Comparison of ENCODE assay signal across 19 cellular contexts in genomic region chr12:114430306-114430705, GRCh38. TPM values are rescaled to one million over a fixed set of nuclear protein-coding genes. Genes with fewer than 3 reads are reported as not detected.
DNase-seq lines count a peak whose midpoint lies in the region; ATAC-seq and TF ChIP-seq lines count a peak whose summit lies in the region.
"Had no signal": no experiment of that assay in that cellular context is flagged by ENCODE, and none has a peak within 500 bp of the region (broad histone marks: within the 10 kb centered on the region; RNA-seq: fewer than 3 reads in every experiment).

No MANE protein-coding gene starts in this region.

- no peak for TF ChIP-seq POLR2A in stomach (IDR thresholded peaks at IDR 0.05)

- H3K27ac ChIP-seq in stomach: no peak overlapping the region
- H3K27ac ChIP-seq: adrenal gland, C4-2B, prostate gland, SJSA1, suprapubic skin had no signal

- 51 to 58% (median 55%) methylated on average over 4 of the region's 4 CpGs for WGBS in stomach, 5 donors

- peaks cover 0 to 48% (median 0%) of the 10 kb centered on the region in 3 donors for H3K27me3 ChIP-seq in stomach
- H3K27me3 ChIP-seq: adrenal gland had no signal

- ATAC-seq in GM18520 (IDR thresholded peaks at IDR 0.05; ENCODE audit: unreplicated experiment): no peak
- ATAC-seq: naive thymus-derived CD4-positive, alpha-beta T cell had no signal

- H3K9me3 ChIP-seq in stomach: no peaks in the 10 kb centered on the region
- H3K9me3 ChIP-seq: adrenal gland, prostate gland, SJSA1, suprapubic skin had no signal

- DNase-seq in AG09309 (ENCODE audit: low read depth): peak; percentile 83
- peak; percentile 74 for DNase-seq in GM04503 (ENCODE audit: low read depth)
- DNase-seq in RPMI7951 (ENCODE audit: low read depth): peak; percentile 78
- DNase-seq in foreskin fibroblast: peak; percentile 94 to 95
- no peak for DNase-seq in stomach
- no peak for DNase-seq in T-helper 1 cell
- DNase-seq in KBM-7: no peak
- DNase-seq: adrenal gland; naive thymus-derived CD4-positive, alpha-beta T cell; NCI-H2227 treated with DMSO at 0.1 percent for 48 hours had no signal

- H3K4me1 ChIP-seq in stomach: no peaks in the 10 kb centered on the region
- H3K4me1 ChIP-seq: adrenal gland, prostate gland, SJSA1, suprapubic skin had no signal

- H3K4me3 ChIP-seq in AG09309 (ENCODE audit: control insufficient read depth, low read depth, low read length) (no peak overlapping the region), foreskin fibroblast (ENCODE audit: low read depth in 1 of 2, low read length in 2 of 2) (no peak overlapping the region), stomach (no peak overlapping the region)
- H3K4me3 ChIP-seq: adrenal gland, lung, prostate gland, SJSA1, suprapubic skin had no signal

- no peak for TF ChIP-seq CTCF in AG09309 (IDR thresholded peaks at IDR 0.05; ENCODE audit: control insufficient read depth, insufficient read depth, low read depth, low read length, missing control alignments)
- TF ChIP-seq CTCF in foreskin fibroblast (IDR thresholded peaks at IDR 0.05; ENCODE audit: low read depth, low read length): no peak
- no peak for TF ChIP-seq CTCF in stomach (IDR thresholded peaks at IDR 0.05)

- intact Hi-C loops in stomach (cut with DNase I; ENCODE audit: low total_unique reads): no loop called here

- no peak for TF ChIP-seq EP300 in stomach (IDR thresholded peaks at IDR 0.05)

- in situ Hi-C loops in KBM-7 (cut with MboI; ENCODE audit: low pct_unique_long_range_greater_than_20kb, low sequenced_read_pairs): no loop called here

- no peaks in the 10 kb centered on the region for H3K36me3 ChIP-seq in stomach
- H3K36me3 ChIP-seq: adrenal gland, prostate gland, SJSA1, suprapubic skin had no signal

RNA-seq across cellular contexts. Expression of gene TBX5, which starts 24.4 kb away (rescaled TPM):
- not detected in 2 replicates for total RNA-seq in RPMI7951 (2014; rRNA removed; shearing (Covaris generic))
- total RNA-seq in stomach: not detected
- polyA plus RNA-seq in stomach: under 1 TPM in 1 of 3 donors, not detected in 2; 0.35 TPM
- total RNA-seq: chondrocyte; glomerular endothelial cell; LHCN-M2; naive thymus-derived CD4-positive, alpha-beta T cell; SJSA1 had no signal
- polyA plus RNA-seq: naive thymus-derived CD4-positive, alpha-beta T cell had no signal

Comparison
In these comparisons a context has a peak if more than half of its experiments do, and no peak if none do; other contexts are left out.
1. DNase-seq: peak in AG09309 (single experiment), GM04503 (single experiment), RPMI7951 (single experiment) and foreskin fibroblast (2 of 2); none in stomach (single experiment), T-helper 1 cell (0 of 5) and KBM-7 (single experiment).